In genomic region chr13:111159362-111160320, GRCh38 we compare ENCODE assay signal across 24 cellular contexts. TPM values are rescaled to one million over a fixed set of nuclear protein-coding genes. Genes with fewer than 3 reads are reported as not detected.
DNase-seq lines count a peak whose midpoint lies in the region; ATAC-seq, FAIRE-seq and TF ChIP-seq lines count a peak whose summit lies in the region.
"Had no signal": no experiment of that assay in that cellular context is flagged by ENCODE, and none has a peak within 500 bp of the region (broad histone marks: within the 10 kb centered on the region; RNA-seq: fewer than 3 reads in every experiment).

No MANE protein-coding gene starts in this region.

- no peaks in the 10 kb centered on the region for H3K27me3 Mint-ChIP-seq in T-helper 17 cell
- no peaks in the 10 kb centered on the region for H3K27me3 Mint-ChIP-seq in chondrocyte (ENCODE audit: low read depth)
- H3K27me3 Mint-ChIP-seq in type B pancreatic cell: no peaks in the 10 kb centered on the region
- H3K27me3 Mint-ChIP-seq: CD4-positive, alpha-beta T cell had no signal

- DNase-seq in H54 (ENCODE audit: insufficient read length, low spot score): no peak
- no peak for DNase-seq in T-helper 17 cell
- no peak for DNase-seq in chondrocyte (ENCODE audit: low spot score)
- DNase-seq in type B pancreatic cell (ENCODE audit: extremely low spot score, unreplicated experiment): no peak
- DNase-seq in substantia nigra (lab: John Stamatoyannopoulos, UW): no peak
- DNase-seq: AML-193; CD4-positive, alpha-beta T cell; GOT3; HCEC 1CT; Kasumi-1; MG63; NCI-H1105 treated with DMSO at 0.1 percent for 48 hours; NCI-H146; NCI-H1930; NCI-H2107; NCI-H446; NCI-H524 treated with DMSO at 0.1 percent for 48 hours; Right ventricle myocardium superior; RPMI8226 had no signal

- FAIRE-seq in H54 (lab: Jason Lieb, UNC): peak; percentile 95
- FAIRE-seq: A204.1 had no signal

- no peak for TF ChIP-seq POLR2A in H54 (IDR thresholded peaks at IDR 0.05; ENCODE audit: low read depth, low read length)

- H3K4me3 Mint-ChIP-seq in T-helper 17 cell (no peak overlapping the region), chondrocyte (ENCODE audit: unreplicated experiment) (no peak overlapping the region), type B pancreatic cell (no peak overlapping the region)
- H3K4me3 Mint-ChIP-seq: CD4-positive, alpha-beta T cell had no signal

- H3K9me3 Mint-ChIP-seq in chondrocyte (ENCODE audit: low read depth) (no peaks in the 10 kb centered on the region), type B pancreatic cell (no peaks in the 10 kb centered on the region)
- H3K9me3 Mint-ChIP-seq: CD4-positive, alpha-beta T cell had no signal

- peaks cover 27% of the 10 kb centered on the region for H3K4me1 Mint-ChIP-seq in T-helper 17 cell
- H3K4me1 Mint-ChIP-seq in chondrocyte (ENCODE audit: low read depth): peaks cover 60% of the 10 kb centered on the region
- peaks cover 11% of the 10 kb centered on the region for H3K4me1 Mint-ChIP-seq in type B pancreatic cell (ENCODE audit: unreplicated experiment)

- H3K36me3 Mint-ChIP-seq in T-helper 17 cell (ENCODE audit: low read depth) (peaks cover 13% of the 10 kb centered on the region), chondrocyte (ENCODE audit: low read depth) (peaks cover 22% of the 10 kb centered on the region), type B pancreatic cell (peaks cover 20% of the 10 kb centered on the region)

- no peak overlapping the region for H3K27ac ChIP-seq in substantia nigra (ENCODE audit: low read depth, low read length, poor library complexity, severe bottlenecking)
- H3K27ac ChIP-seq: BLaER1 treated with 17β-estradiol and CSF1 and Interleukin-3, amounts not matched to agents 10 nM and 100 nM; SJSA1 had no signal

- H3K27ac Mint-ChIP-seq in T-helper 17 cell (peak overlapping the region; percentile 59), chondrocyte (ENCODE audit: unreplicated experiment) (peak overlapping the region; percentile 74), type B pancreatic cell (peak overlapping the region; percentile 10)
- H3K27ac Mint-ChIP-seq: CD4-positive, alpha-beta T cell had no signal

- no peak for TF ChIP-seq CTCF in chondrocyte (IDR thresholded peaks at IDR 0.05)
- TF ChIP-seq CTCF in type B pancreatic cell (conservative IDR thresholded peaks at IDR 0.05): no peak

- H3K9me3 ChIP-seq in T-helper 17 cell (ENCODE audit: control insufficient read depth, low read length, poor library complexity, severe bottlenecking): no peaks in the 10 kb centered on the region
- H3K9me3 ChIP-seq: MG63, SJSA1 had no signal

- ATAC-seq in T-helper 17 cell (no peak), GM19463 (IDR thresholded peaks at IDR 0.05; ENCODE audit: unreplicated experiment) (no peak), HG03469 (IDR thresholded peaks at IDR 0.05; ENCODE audit: unreplicated experiment) (no peak)

RNA-seq across cellular contexts. Expression of gene ARHGEF7, which starts 44.5 kb away (rescaled TPM):
- total RNA-seq in T-helper 17 cell (100 to 1,000 TPM in 1 of 2 donors, 10 to 100 TPM in 1; 78.8 to 104 TPM), chondrocyte (96.8 to 138 TPM (median 137 TPM) in 3 replicates), type B pancreatic cell (ENCODE audit: low replicate concordance) (103 and 109 TPM in 2 replicates)

Comparison
In these comparisons a context has a peak if more than half of its experiments do, and no peak if none do; other contexts are left out.
1. H3K27ac Mint-ChIP-seq: peak in every context shown above with its lines; median percentile 74 in chondrocyte; 59 in T-helper 17 cell; 10 in type B pancreatic cell.